In the genomic region with DNA sequence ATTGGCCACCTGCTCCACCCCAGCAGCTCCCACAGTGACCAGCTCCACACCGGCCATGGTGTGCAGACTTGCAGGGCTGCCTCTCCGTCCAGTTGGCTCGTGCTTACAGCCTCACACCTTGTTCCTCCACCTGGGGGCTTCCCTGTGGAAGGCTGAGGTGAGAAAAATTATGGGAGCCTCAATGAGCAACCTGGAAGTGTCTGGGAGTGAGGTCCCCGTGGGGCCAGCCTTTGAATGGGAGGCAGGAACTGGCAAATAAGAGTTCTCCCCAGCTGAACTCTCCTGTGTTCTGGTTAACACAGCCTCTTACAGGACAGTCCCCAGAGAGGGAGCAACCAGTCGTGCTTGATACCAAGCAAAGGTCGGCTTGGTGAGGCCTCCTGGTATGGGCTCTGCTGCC, we compare ENCODE assay signal across 1 cellular context.
TF ChIP-seq lines count a peak whose summit lies in the region.

No MANE protein-coding gene starts in this region.

TF ChIP-seq in IMR-90, 13 proteins besides CTCF, POLR2A, EP300 and RAD21:
- TF ChIP-seq, protein P1, sequence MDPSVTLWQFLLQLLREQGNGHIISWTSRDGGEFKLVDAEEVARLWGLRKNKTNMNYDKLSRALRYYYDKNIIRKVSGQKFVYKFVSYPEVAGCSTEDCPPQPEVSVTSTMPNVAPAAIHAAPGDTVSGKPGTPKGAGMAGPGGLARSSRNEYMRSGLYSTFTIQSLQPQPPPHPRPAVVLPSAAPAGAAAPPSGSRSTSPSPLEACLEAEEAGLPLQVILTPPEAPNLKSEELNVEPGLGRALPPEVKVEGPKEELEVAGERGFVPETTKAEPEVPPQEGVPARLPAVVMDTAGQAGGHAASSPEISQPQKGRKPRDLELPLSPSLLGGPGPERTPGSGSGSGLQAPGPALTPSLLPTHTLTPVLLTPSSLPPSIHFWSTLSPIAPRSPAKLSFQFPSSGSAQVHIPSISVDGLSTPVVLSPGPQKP (IDR thresholded peaks at IDR 0.05; ENCODE audit: borderline replicate concordance, low read depth, low read length), result no peak
- TF ChIP-seq NFE2L2 (IDR thresholded peaks at IDR 0.05; ENCODE audit: low read depth, low read length) (no peak), RCOR1 (IDR thresholded peaks at IDR 0.05; ENCODE audit: insufficient replicate concordance, low read length) (no peak), SMC3 (IDR thresholded peaks at IDR 0.05; ENCODE audit: low read depth, low read length) (no peak), MAZ (IDR thresholded peaks at IDR 0.05; ENCODE audit: borderline replicate concordance, low read depth, low read length) (no peak), CEBPB (IDR thresholded peaks at IDR 0.05; ENCODE audit: low read depth, low read length) (no peak), MXI1 (IDR thresholded peaks at IDR 0.05; ENCODE audit: borderline replicate concordance, low read depth, low read length) (no peak), MAFK (IDR thresholded peaks at IDR 0.05; ENCODE audit: low read depth, low read length) (no peak), RFX5 (IDR thresholded peaks at IDR 0.05; ENCODE audit: low read depth, low read length) (no peak)
